7 cellular contexts compared by ENCODE assay signal in genomic region chr1:192885387-192885786, GRCh38.
DNase-seq lines count a peak whose midpoint lies in the region; ATAC-seq, FAIRE-seq and TF ChIP-seq lines count a peak whose summit lies in the region.
"Not testable (repeated sequence)": the region's sequence is repeated elsewhere in the genome, so short reads cannot be mapped to it uniquely, and the experiment has no call there.

No MANE protein-coding gene starts in this region.

- H3K27ac Mint-ChIP-seq in activated naive CD8-positive, alpha-beta T cell treated with anti-CD3 and anti-CD28 coated beads for 36 hours: peak overlapping the region; percentile 23
- not testable (repeated sequence) for H3K27ac Mint-ChIP-seq in natural killer cell

- not testable (repeated sequence) for H3K27me3 Mint-ChIP-seq in activated naive CD8-positive, alpha-beta T cell treated with anti-CD3 and anti-CD28 coated beads for 36 hours; natural killer cell (ENCODE audit: low read depth in 2 of 2)

- not testable (repeated sequence) for H3K36me3 ChIP-seq in BLaER1; SK-N-MC (ENCODE audit: insufficient read depth, low read length); osteoblast (ENCODE audit: insufficient read depth, low read length)

- H3K4me3 ChIP-seq in BLaER1; osteoblast (ENCODE audit: insufficient read depth, low read length): not testable (repeated sequence)
- H3K4me3 ChIP-seq in SK-N-MC: peak overlapping the region; percentile 71

- H3K27me3 ChIP-seq in BLaER1; osteoblast (ENCODE audit: insufficient read depth, low read length): not testable (repeated sequence)

- H3K27ac ChIP-seq in BLaER1; osteoblast (ENCODE audit: low read depth, low read length): not testable (repeated sequence)
- H3K27ac ChIP-seq in SK-N-MC: peak overlapping the region; percentile 83; the same call in 1 of the 2 replicates

- H3K4me3 Mint-ChIP-seq in activated naive CD8-positive, alpha-beta T cell treated with anti-CD3 and anti-CD28 coated beads for 36 hours; natural killer cell: not testable (repeated sequence)

- intact Hi-C loops in natural killer cell (cut with micrococcal nuclease): not testable (repeated sequence)

- H3K4me1 Mint-ChIP-seq in activated naive CD8-positive, alpha-beta T cell treated with anti-CD3 and anti-CD28 coated beads for 36 hours; natural killer cell: not testable (repeated sequence)

- not testable (repeated sequence) for H3K9ac ChIP-seq in BLaER1; SK-N-MC (ENCODE audit: insufficient read length)

- not testable (repeated sequence) for H3K36me3 Mint-ChIP-seq in activated naive CD8-positive, alpha-beta T cell treated with anti-CD3 and anti-CD28 coated beads for 36 hours; natural killer cell

- H3K9me3 Mint-ChIP-seq in activated naive CD8-positive, alpha-beta T cell treated with anti-CD3 and anti-CD28 coated beads for 36 hours; natural killer cell: not testable (repeated sequence)

- not testable (repeated sequence) for H4K20me1 ChIP-seq in BLaER1; osteoblast (ENCODE audit: insufficient read depth, low read length)

- not testable (repeated sequence) for DNase-seq in GM19239 (ENCODE audit: insufficient read length, low spot score); SK-N-MC (ENCODE audit: low read depth, low spot score); activated naive CD8-positive, alpha-beta T cell treated with anti-CD3 and anti-CD28 coated beads for 36 hours; natural killer cell; osteoblast (ENCODE audit: insufficient read length, low spot score, missing footprints)

- peaks cover 29% of the 10 kb centered on the region for H3K9me3 ChIP-seq in BLaER1
- H3K9me3 ChIP-seq in SK-N-MC (ENCODE audit: low read depth, low read length); osteoblast (ENCODE audit: low read depth, low read length): not testable (repeated sequence)

- not testable (repeated sequence) for TF ChIP-seq CTCF in natural killer cell (IDR thresholded peaks at IDR 0.05); osteoblast (IDR thresholded peaks at IDR 0.05; ENCODE audit: extremely low read depth, low read depth, low read length)

- ATAC-seq in natural killer cell: peak; percentile 41 to 68 (median 45)

- H3K4me2 ChIP-seq in BLaER1 (peak overlapping the region; percentile 33), osteoblast (ENCODE audit: insufficient read depth, low read length) (peak overlapping the region; percentile 23)

- H3K4me1 ChIP-seq in BLaER1: peaks cover 36% of the 10 kb centered on the region
- H3K4me1 ChIP-seq in osteoblast (ENCODE audit: insufficient read depth, low read length): not testable (repeated sequence)

- FAIRE-seq in GM19239 (lab: Jason Lieb, UNC): peak; percentile 82
- FAIRE-seq in endometrium (lab: Jason Lieb, UNC): peak; percentile 71

- not testable (repeated sequence) for H2AFZ ChIP-seq in osteoblast (ENCODE audit: low read length)

- not testable (repeated sequence) for H3K79me2 ChIP-seq in osteoblast (ENCODE audit: insufficient read depth, low read length)
